34 cellular contexts compared by ENCODE assay signal in genomic region chr3:12468757-12469156, GRCh38.
"Had no signal": no experiment of that assay in that cellular context is flagged by ENCODE, and none has a peak within 500 bp of the region (broad histone marks: within the 10 kb centered on the region; RNA-seq: fewer than 3 reads in every experiment).

No MANE protein-coding gene starts in this region.

- H3K36me3 Mint-ChIP-seq: activated naive CD4-positive, alpha-beta T cell treated with anti-CD3 and anti-CD28 coated beads, Interleukin-2, amount 10 ng/mL, durations not matched to agents 7 days and 5 days; activated naive CD4-positive, alpha-beta T cell treated with anti-CD3 and anti-CD28 coated beads, Interleukin-2, amount 50 U/mL, for 72 hours; activated naive CD8-positive, alpha-beta T cell treated with anti-CD3 and anti-CD28 coated beads, Interleukin-2, amount 10 ng/mL, durations not matched to agents 7 days and 5 days; WTC11 had no signal

- H3K27me3 ChIP-seq: ascending aorta, brain microvascular endothelial cell, foreskin keratinocyte, gastrocnemius medialis, heart left ventricle had no signal

- H3K9me3 ChIP-seq: ascending aorta, esophagus muscularis mucosa, gastrocnemius medialis, heart left ventricle had no signal

- H3K4me1 ChIP-seq: ascending aorta, esophagus muscularis mucosa, foreskin keratinocyte, gastrocnemius medialis had no signal

- H3K27ac ChIP-seq: ascending aorta, brain microvascular endothelial cell, esophagus muscularis mucosa, foreskin keratinocyte, gastrocnemius medialis, heart left ventricle, VCaP had no signal

- H3K4me3 ChIP-seq: ascending aorta, esophagus muscularis mucosa, gastrocnemius medialis, heart left ventricle had no signal

- H3K4me3 Mint-ChIP-seq: activated CD4-positive, alpha-beta memory T cell treated with anti-CD3 and anti-CD28 coated beads, Interleukin-2, amount 10 ng/mL, durations not matched to agents 7 days and 5 days; activated CD4-positive, alpha-beta T cell treated with anti-CD3 and anti-CD28 coated beads, Interleukin-2, amount 10 ng/mL, durations not matched to agents 7 days and 5 days; activated naive CD4-positive, alpha-beta T cell treated with anti-CD3 and anti-CD28 coated beads, Interleukin-2, amount 10 ng/mL, durations not matched to agents 7 days and 5 days; activated naive CD8-positive, alpha-beta T cell treated with anti-CD3 and anti-CD28 coated beads, Interleukin-2, amount 10 ng/mL, durations not matched to agents 7 days and 5 days; activated T-cell treated with anti-CD3 and anti-CD28 coated beads, Interleukin-2, amount 50 U/mL, for 24 hours; activated T-cell treated with anti-CD3 and anti-CD28 coated beads, Interleukin-2, amount 50 U/mL, for 72 hours; central memory CD8-positive, alpha-beta T cell; effector memory CD8-positive, alpha-beta T cell; T-helper 1 cell treated with Interleukin-12 subunit alpha and Interleukin-12 subunit beta and Interleukin-4 antibody, amounts not matched to agents 30 μg/mL and 1 μg/mL, for 36 hours; T-helper 2 cell treated with Interferon-gamma antibody and Interleukin-4, amounts not matched to agents 5 μg/mL and 100 μg/mL, for 36 hours; WTC11 had no signal

- DNase-seq: activated CD4-positive, alpha-beta memory T cell treated with anti-CD3 and anti-CD28 coated beads, Interleukin-2, amount 10 ng/mL, durations not matched to agents 7 days and 5 days; activated CD4-positive, alpha-beta T cell treated with anti-CD3 and anti-CD28 coated beads for 1 hour; activated CD4-positive, alpha-beta T cell treated with anti-CD3 and anti-CD28 coated beads for 4 hours; activated CD4-positive, alpha-beta T cell treated with anti-CD3 and anti-CD28 coated beads, Interleukin-2, amount 10 ng/mL, durations not matched to agents 7 days and 5 days; activated CD4-positive, alpha-beta T cell treated with anti-CD3 and anti-CD28 coated beads, Interleukin-2, amount 50 U/mL, for 4 hours; activated CD8-positive, alpha-beta memory T cell treated with anti-CD3 and anti-CD28 coated beads, Interleukin-2, amount 50 U/mL, for 48 hours; activated gamma-delta T cell; activated naive CD4-positive, alpha-beta T cell; activated naive CD4-positive, alpha-beta T cell treated with anti-CD3 and anti-CD28 coated beads, Interleukin-2, amount 10 ng/mL, durations not matched to agents 7 days and 5 days; activated naive CD8-positive, alpha-beta T cell treated with anti-CD3 and anti-CD28 coated beads, Interleukin-2, amount 10 ng/mL, durations not matched to agents 7 days and 5 days; activated T-cell treated with anti-CD3 and anti-CD28 coated beads for 4 hours; activated T-cell treated with anti-CD3 and anti-CD28 coated beads, Interleukin-2, amount 50 U/mL, for 24 hours; activated T-cell treated with anti-CD3 and anti-CD28 coated beads, Interleukin-2, amount 50 U/mL, for 72 hours; brain microvascular endothelial cell; cortex of kidney; dermis blood vessel endothelial cell; effector CD4-positive, alpha-beta T cell; effector memory CD8-positive, alpha-beta T cell; erythroblast; foreskin keratinocyte; gastrocnemius medialis; glutamatergic neuron; heart left ventricle; T1000 had no signal

- H3K4me1 Mint-ChIP-seq: central memory CD8-positive, alpha-beta T cell had no signal

- H3K27ac Mint-ChIP-seq: activated CD4-positive, alpha-beta memory T cell treated with anti-CD3 and anti-CD28 coated beads, Interleukin-2, amount 10 ng/mL, durations not matched to agents 7 days and 5 days; activated CD4-positive, alpha-beta T cell treated with anti-CD3 and anti-CD28 coated beads, Interleukin-2, amount 10 ng/mL, durations not matched to agents 7 days and 5 days; activated naive CD4-positive, alpha-beta T cell treated with anti-CD3 and anti-CD28 coated beads, Interleukin-2, amount 10 ng/mL, durations not matched to agents 7 days and 5 days; activated naive CD4-positive, alpha-beta T cell treated with anti-CD3 and anti-CD28 coated beads, Interleukin-2, amount 50 U/mL, for 72 hours; activated naive CD8-positive, alpha-beta T cell treated with anti-CD3 and anti-CD28 coated beads, Interleukin-2, amount 10 ng/mL, durations not matched to agents 7 days and 5 days; activated T-cell treated with anti-CD3 and anti-CD28 coated beads, Interleukin-2, amount 50 U/mL, for 24 hours; activated T-cell treated with anti-CD3 and anti-CD28 coated beads, Interleukin-2, amount 50 U/mL, for 72 hours; effector memory CD8-positive, alpha-beta T cell; T-helper 1 cell treated with Interleukin-12 subunit alpha and Interleukin-12 subunit beta and Interleukin-4 antibody, amounts not matched to agents 30 μg/mL and 1 μg/mL, for 36 hours; T-helper 2 cell treated with Interferon-gamma antibody and Interleukin-4, amounts not matched to agents 5 μg/mL and 100 μg/mL, for 36 hours; WTC11 had no signal

- H3K9me3 Mint-ChIP-seq: activated CD4-positive, alpha-beta memory T cell treated with anti-CD3 and anti-CD28 coated beads, Interleukin-2, amount 10 ng/mL, durations not matched to agents 7 days and 5 days; activated CD4-positive, alpha-beta T cell treated with anti-CD3 and anti-CD28 coated beads, Interleukin-2, amount 10 ng/mL, durations not matched to agents 7 days and 5 days; activated naive CD4-positive, alpha-beta T cell treated with anti-CD3 and anti-CD28 coated beads, Interleukin-2, amount 10 ng/mL, durations not matched to agents 7 days and 5 days; activated naive CD4-positive, alpha-beta T cell treated with anti-CD3 and anti-CD28 coated beads, Interleukin-2, amount 50 U/mL, for 72 hours; activated naive CD8-positive, alpha-beta T cell treated with anti-CD3 and anti-CD28 coated beads, Interleukin-2, amount 10 ng/mL, durations not matched to agents 7 days and 5 days; activated T-cell treated with anti-CD3 and anti-CD28 coated beads, Interleukin-2, amount 50 U/mL, for 24 hours; activated T-cell treated with anti-CD3 and anti-CD28 coated beads, Interleukin-2, amount 50 U/mL, for 72 hours; central memory CD8-positive, alpha-beta T cell; effector memory CD8-positive, alpha-beta T cell; T-helper 1 cell treated with Interleukin-12 subunit alpha and Interleukin-12 subunit beta and Interleukin-4 antibody, amounts not matched to agents 30 μg/mL and 1 μg/mL, for 36 hours; T-helper 2 cell treated with Interferon-gamma antibody and Interleukin-4, amounts not matched to agents 5 μg/mL and 100 μg/mL, for 36 hours; WTC11 had no signal

- ATAC-seq: activated naive CD4-positive, alpha-beta T cell treated with anti-CD3 and anti-CD28 coated beads, Interleukin-2, amount 50 U/mL, for 72 hours; activated T-cell treated with anti-CD3 and anti-CD28 coated beads, Interleukin-2, amount 50 U/mL, for 72 hours; effector memory CD8-positive, alpha-beta T cell; foreskin keratinocyte; gastrocnemius medialis; heart left ventricle; WTC11 had no signal

- H3K36me3 ChIP-seq: ascending aorta, brain microvascular endothelial cell, esophagus muscularis mucosa, gastrocnemius medialis, heart left ventricle had no signal

- FAIRE-seq: bronchial epithelial cell, colon had no signal

- H3K27me3 Mint-ChIP-seq: activated CD4-positive, alpha-beta memory T cell treated with anti-CD3 and anti-CD28 coated beads, Interleukin-2, amount 10 ng/mL, durations not matched to agents 7 days and 5 days; activated CD4-positive, alpha-beta T cell treated with anti-CD3 and anti-CD28 coated beads, Interleukin-2, amount 10 ng/mL, durations not matched to agents 7 days and 5 days; activated naive CD8-positive, alpha-beta T cell treated with anti-CD3 and anti-CD28 coated beads, Interleukin-2, amount 10 ng/mL, durations not matched to agents 7 days and 5 days; activated T-cell treated with anti-CD3 and anti-CD28 coated beads, Interleukin-2, amount 50 U/mL, for 24 hours had no signal
